Comparison of ENCODE assay signal across 3 cellular contexts in the genomic region with DNA sequence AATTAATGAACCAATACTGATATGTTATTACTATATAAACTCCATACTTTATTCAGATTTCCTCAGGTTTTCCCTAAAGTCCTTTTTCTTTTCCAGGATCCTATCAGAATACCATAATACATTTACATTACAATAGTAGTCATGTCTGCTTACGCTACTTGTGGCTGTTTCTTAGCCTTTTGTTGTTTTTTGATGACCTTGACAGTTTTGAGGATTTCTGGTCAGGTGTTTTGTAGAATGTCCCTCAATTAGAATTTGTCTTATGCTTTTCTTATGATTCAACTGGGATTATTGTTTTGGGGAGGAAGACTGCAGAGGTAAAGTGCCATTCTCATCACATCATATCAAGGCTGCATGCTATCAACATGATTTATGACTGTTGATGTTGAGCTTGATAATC.
A peak's percentile ranks its signal among the peaks of the same experiment; 100 is the strongest.
TF ChIP-seq lines count a peak whose summit lies in the region.

No MANE protein-coding gene starts in this region.

TF ChIP-seq in HEK293, 187 proteins besides CTCF, POLR2A, EP300 and RAD21:
- 0 out of 2 replicates have a peak, but pooled peaks have one; percentile 23 for TF ChIP-seq MEIS1 (CRISPR knock-in tag; IDR thresholded peaks at IDR 0.05; ENCODE audit: borderline replicate concordance)
- no peak for TF ChIP-seq ZNF157 (tag by site-specific recombination; IDR thresholded peaks at IDR 0.05)
TF ChIP-seq in HEK293: peak in this region for 1.

TF ChIP-seq in IMR-90, 13 proteins besides CTCF, POLR2A, EP300 and RAD21:
- TF ChIP-seq MAFK (IDR thresholded peaks at IDR 0.05; ENCODE audit: low read depth, low read length) (peak; percentile 78), FOS (IDR thresholded peaks at IDR 0.05; ENCODE audit: low read depth, low read length) (no peak), MXI1 (IDR thresholded peaks at IDR 0.05; ENCODE audit: borderline replicate concordance, low read depth, low read length) (no peak), NFE2L2 (IDR thresholded peaks at IDR 0.05; ENCODE audit: low read depth, low read length) (no peak)
TF ChIP-seq in IMR-90: peak in this region for 1.

TF ChIP-seq in H1, 55 proteins besides CTCF, POLR2A, EP300 and RAD21:
- TF ChIP-seq, protein P1, sequence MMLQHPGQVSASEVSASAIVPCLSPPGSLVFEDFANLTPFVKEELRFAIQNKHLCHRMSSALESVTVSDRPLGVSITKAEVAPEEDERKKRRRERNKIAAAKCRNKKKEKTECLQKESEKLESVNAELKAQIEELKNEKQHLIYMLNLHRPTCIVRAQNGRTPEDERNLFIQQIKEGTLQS (IDR thresholded peaks at IDR 0.05; ENCODE audit: insufficient read depth, low read depth, low read length): no peak
- no peak for TF ChIP-seq ASH2L (IDR thresholded peaks at IDR 0.05; ENCODE audit: low read length)
- no peak for TF ChIP-seq TCF12 (IDR thresholded peaks at IDR 0.05; ENCODE audit: low read depth, low read length)
- TF ChIP-seq EZH2 (IDR thresholded peaks at IDR 0.05; ENCODE audit: low read depth, low read length, severe bottlenecking): no peak
- TF ChIP-seq TAF1 (IDR thresholded peaks at IDR 0.05; ENCODE audit: low read depth, low read length): no peak
- TF ChIP-seq, protein P2, sequence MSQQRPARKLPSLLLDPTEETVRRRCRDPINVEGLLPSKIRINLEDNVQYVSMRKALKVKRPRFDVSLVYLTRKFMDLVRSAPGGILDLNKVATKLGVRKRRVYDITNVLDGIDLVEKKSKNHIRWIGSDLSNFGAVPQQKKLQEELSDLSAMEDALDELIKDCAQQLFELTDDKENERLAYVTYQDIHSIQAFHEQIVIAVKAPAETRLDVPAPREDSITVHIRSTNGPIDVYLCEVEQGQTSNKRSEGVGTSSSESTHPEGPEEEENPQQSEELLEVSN (IDR thresholded peaks at IDR 0.05): no peak
- TF ChIP-seq SP2 (IDR thresholded peaks at IDR 0.05; ENCODE audit: low read length): no peak
- TF ChIP-seq SP4 (IDR thresholded peaks at IDR 0.05; ENCODE audit: low read length): no peak
- TF ChIP-seq, protein P3, sequence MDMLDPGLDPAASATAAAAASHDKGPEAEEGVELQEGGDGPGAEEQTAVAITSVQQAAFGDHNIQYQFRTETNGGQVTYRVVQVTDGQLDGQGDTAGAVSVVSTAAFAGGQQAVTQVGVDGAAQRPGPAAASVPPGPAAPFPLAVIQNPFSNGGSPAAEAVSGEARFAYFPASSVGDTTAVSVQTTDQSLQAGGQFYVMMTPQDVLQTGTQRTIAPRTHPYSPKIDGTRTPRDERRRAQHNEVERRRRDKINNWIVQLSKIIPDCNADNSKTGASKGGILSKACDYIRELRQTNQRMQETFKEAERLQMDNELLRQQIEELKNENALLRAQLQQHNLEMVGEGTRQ (IDR thresholded peaks at IDR 0.05; ENCODE audit: low read length): no peak
- no peak for TF ChIP-seq RXRA (IDR thresholded peaks at IDR 0.05; ENCODE audit: insufficient read depth, low read depth, low read length)
- TF ChIP-seq POU5F1 (IDR thresholded peaks at IDR 0.05; ENCODE audit: low read depth, low read length): no peak
- no peak for TF ChIP-seq TEAD4 (IDR thresholded peaks at IDR 0.05; ENCODE audit: low read depth, low read length)
- TF ChIP-seq BACH1 (IDR thresholded peaks at IDR 0.05; ENCODE audit: low read length): no peak
- no peak for TF ChIP-seq BCL11A (IDR thresholded peaks at IDR 0.05; ENCODE audit: low read depth in 2 of 2, low read length in 2 of 2)
- TF ChIP-seq CBX8 (IDR thresholded peaks at IDR 0.05; ENCODE audit: borderline replicate concordance, low read depth, low read length): no peak
- no peak for TF ChIP-seq FOSL1 (IDR thresholded peaks at IDR 0.05; ENCODE audit: insufficient read depth, low read depth, low read length)
- TF ChIP-seq EGR1 (IDR thresholded peaks at IDR 0.05; ENCODE audit: borderline replicate concordance, low read depth, low read length): no peak
